In the genomic region with DNA sequence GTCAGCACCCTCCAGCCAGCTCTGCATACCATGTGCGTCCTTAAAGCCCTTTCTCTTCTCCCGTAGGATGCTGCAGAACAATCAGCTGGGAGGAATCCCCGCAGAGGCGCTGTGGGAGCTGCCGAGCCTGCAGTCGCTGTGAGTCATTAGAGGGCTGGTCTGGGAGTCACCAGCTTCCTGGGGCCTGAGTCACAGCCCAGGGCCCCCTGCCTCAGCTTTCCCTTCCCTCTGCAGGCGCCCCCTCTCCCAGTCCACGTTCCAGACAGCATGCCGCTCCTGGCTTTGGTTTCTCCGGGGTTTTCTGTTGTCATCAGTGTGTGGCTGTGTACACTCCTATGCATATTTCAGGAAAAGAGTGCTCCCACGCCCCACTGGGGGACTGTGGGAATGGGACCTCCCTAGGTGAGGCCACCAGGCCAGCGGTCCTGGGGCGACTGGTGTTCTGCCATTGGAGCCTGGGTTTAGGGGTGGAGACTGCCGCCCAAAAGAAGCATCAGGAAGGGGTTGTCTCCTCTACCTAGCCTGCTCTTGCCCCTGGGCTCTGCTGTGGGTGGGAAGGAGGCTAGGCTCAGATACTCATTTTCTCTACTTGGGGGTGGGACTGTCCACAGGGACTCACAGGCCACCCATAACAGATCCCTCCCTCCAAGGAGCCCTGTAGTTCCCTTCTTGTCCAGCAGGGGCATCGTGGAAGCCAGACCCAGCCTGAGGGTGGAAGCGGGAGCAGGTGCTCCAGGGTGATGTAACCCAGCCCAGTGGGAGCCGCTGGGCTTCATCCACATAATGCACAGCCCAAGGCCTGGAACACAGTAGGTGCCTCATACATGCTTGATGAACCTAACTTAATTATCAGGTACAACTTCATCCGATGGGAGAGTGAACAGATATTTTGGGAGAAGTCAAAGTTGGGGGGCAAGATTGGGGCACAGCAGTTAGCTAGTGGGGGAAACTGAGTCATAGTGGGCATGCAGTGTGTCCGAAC, we compare ENCODE assay signal across 1 cellular context.
A peak's percentile ranks its signal among the peaks of the same experiment; 100 is the strongest.
TF ChIP-seq lines count a peak whose summit lies in the region.

No MANE protein-coding gene starts in this region.

TF ChIP-seq in IMR-90, 13 proteins besides CTCF, POLR2A, EP300 and RAD21 (continued from another document):
- peak; percentile 83 for TF ChIP-seq RCOR1 (IDR thresholded peaks at IDR 0.05; ENCODE audit: insufficient replicate concordance, low read length)
- TF ChIP-seq NFE2L2 (IDR thresholded peaks at IDR 0.05; ENCODE audit: low read depth, low read length) = no peak
- no peak for TF ChIP-seq MAFK (IDR thresholded peaks at IDR 0.05; ENCODE audit: low read depth, low read length)
- no peak for TF ChIP-seq SMC3 (IDR thresholded peaks at IDR 0.05; ENCODE audit: low read depth, low read length)
- TF ChIP-seq, protein P1, sequence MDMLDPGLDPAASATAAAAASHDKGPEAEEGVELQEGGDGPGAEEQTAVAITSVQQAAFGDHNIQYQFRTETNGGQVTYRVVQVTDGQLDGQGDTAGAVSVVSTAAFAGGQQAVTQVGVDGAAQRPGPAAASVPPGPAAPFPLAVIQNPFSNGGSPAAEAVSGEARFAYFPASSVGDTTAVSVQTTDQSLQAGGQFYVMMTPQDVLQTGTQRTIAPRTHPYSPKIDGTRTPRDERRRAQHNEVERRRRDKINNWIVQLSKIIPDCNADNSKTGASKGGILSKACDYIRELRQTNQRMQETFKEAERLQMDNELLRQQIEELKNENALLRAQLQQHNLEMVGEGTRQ (IDR thresholded peaks at IDR 0.05; ENCODE audit: low read depth, low read length) = no peak
